Comparison of ENCODE assay signal across 11 cellular contexts in the genomic region with DNA sequence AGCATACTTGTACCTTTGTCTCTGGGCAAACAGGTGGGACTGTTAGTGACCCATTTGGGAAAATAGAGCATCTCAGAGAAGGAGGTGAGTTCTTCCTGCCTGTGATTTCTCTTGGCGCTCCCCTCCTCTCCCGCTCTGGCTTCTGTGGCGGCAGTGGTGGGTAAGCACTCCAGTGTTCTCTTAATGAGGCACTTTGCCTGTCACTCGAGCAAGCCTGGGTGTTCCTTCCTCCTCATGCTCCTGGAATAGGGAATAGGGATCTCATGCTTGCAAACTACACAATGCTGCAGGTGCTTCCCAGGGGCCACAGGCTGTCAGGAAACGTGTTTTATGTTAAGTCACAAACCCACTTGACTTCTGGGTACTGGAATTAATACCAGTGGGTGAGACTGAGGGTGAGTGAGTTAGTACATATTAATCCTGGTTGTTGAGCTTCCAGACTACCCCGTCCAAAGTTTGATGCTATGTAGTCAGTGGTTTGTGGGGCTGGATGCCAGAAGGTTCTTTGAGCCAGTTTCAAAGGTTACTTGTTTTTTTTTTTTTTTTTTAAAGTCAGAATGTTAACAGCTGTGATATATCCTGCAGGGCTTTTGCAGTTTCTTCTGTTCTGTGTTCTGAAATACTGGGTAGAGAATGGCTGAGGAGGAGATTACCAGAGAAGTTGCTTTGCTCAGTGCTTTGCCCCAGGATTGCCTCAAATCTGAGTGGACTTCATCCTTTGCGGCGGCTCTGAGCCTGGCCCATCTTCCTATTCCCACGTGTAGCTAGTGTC. TPM values are rescaled to one million over a fixed set of nuclear protein-coding genes. Genes with fewer than 3 reads are reported as not detected.
DNase-seq lines count a peak whose midpoint lies in the region; ATAC-seq and TF ChIP-seq lines count a peak whose summit lies in the region.
"Had no signal": no experiment of that assay in that cellular context is flagged by ENCODE, and none has a peak within 500 bp of the region (broad histone marks: within the 10 kb centered on the region; RNA-seq: fewer than 3 reads in every experiment).

No MANE protein-coding gene starts in this region.

- H3K4me1 Mint-ChIP-seq in activated CD4-positive, alpha-beta memory T cell treated with anti-CD3 and anti-CD28 coated beads for 36 hours (ENCODE audit: low read depth) = peaks cover 13% of the 10 kb centered on the region
- peaks cover 5% of the 10 kb centered on the region for H3K4me1 Mint-ChIP-seq in activated CD4-positive, alpha-beta memory T cell treated with anti-CD3 and anti-CD28 coated beads, Interleukin-2, amount 10 ng/mL, durations not matched to agents 7 days and 5 days
- H3K4me1 Mint-ChIP-seq in activated CD8-positive, alpha-beta T cell treated with anti-CD3 and anti-CD28 coated beads for 36 hours (ENCODE audit: low read depth) = peaks cover 16% of the 10 kb centered on the region

- DNase-seq in activated CD4-positive, alpha-beta memory T cell treated with anti-CD3 and anti-CD28 coated beads for 36 hours = no peak
- no peak for DNase-seq in activated CD4-positive, alpha-beta memory T cell treated with anti-CD3 and anti-CD28 coated beads, Interleukin-2, amount 10 ng/mL, durations not matched to agents 7 days and 5 days
- DNase-seq in activated CD8-positive, alpha-beta T cell treated with anti-CD3 and anti-CD28 coated beads for 36 hours = no peak
- DNase-seq in left ventricle myocardium superior = no peak
- DNase-seq in skeletal muscle cell (ENCODE audit: low read depth) = peak; percentile 4
- no peak for DNase-seq in dorsolateral prefrontal cortex
- no peak for DNase-seq in amniotic stem cell (lab: John Stamatoyannopoulos, UW)
- DNase-seq: islet precursor cell, NCI-H524 had no signal

- H3K27ac ChIP-seq in dorsolateral prefrontal cortex = peak overlapping the region in 1 of 59 donors; percentile 13

- no peak for TF ChIP-seq CTCF in activated CD8-positive, alpha-beta T cell treated with anti-CD3 and anti-CD28 coated beads for 36 hours (IDR thresholded peaks at IDR 0.05)
- TF ChIP-seq CTCF in dorsolateral prefrontal cortex (IDR thresholded peaks at IDR 0.05 in 54 of 56, conservative IDR thresholded peaks at IDR 0.05 in 2 of 56; ENCODE audit: low read depth in 1 of 56, partially characterized antibody in 56 of 56) = no peak

- no peak for ATAC-seq in activated CD8-positive, alpha-beta T cell treated with anti-CD3 and anti-CD28 coated beads for 36 hours
- ATAC-seq in left ventricle myocardium superior = peak; percentile 41
- no peak for ATAC-seq in GM21786 (IDR thresholded peaks at IDR 0.05; ENCODE audit: unreplicated experiment)
- ATAC-seq: activated naive CD4-positive, alpha-beta T cell treated with anti-CD3 and anti-CD28 coated beads, Interleukin-2, amount 50 U/mL, for 72 hours had no signal

- H3K27ac Mint-ChIP-seq in activated CD4-positive, alpha-beta memory T cell treated with anti-CD3 and anti-CD28 coated beads for 36 hours = peak overlapping the region; percentile 54
- H3K27ac Mint-ChIP-seq in activated CD4-positive, alpha-beta memory T cell treated with anti-CD3 and anti-CD28 coated beads, Interleukin-2, amount 10 ng/mL, durations not matched to agents 7 days and 5 days = no peak overlapping the region
- peak overlapping the region; percentile 12 for H3K27ac Mint-ChIP-seq in activated CD8-positive, alpha-beta T cell treated with anti-CD3 and anti-CD28 coated beads for 36 hours

- intact Hi-C loops in activated CD4-positive, alpha-beta memory T cell treated with anti-CD3 and anti-CD28 coated beads for 36 hours (cut with micrococcal nuclease) = no loop called here
- intact Hi-C loops in activated CD8-positive, alpha-beta T cell treated with anti-CD3 and anti-CD28 coated beads for 36 hours (cut with micrococcal nuclease) = no loop called here
- intact Hi-C loops in left ventricle myocardium superior (cut with micrococcal nuclease) = no loop called here
- intact Hi-C loops in dorsolateral prefrontal cortex (cut with DNase I) = no loop called here

- H3K4me3 ChIP-seq in skeletal muscle cell (ENCODE audit: low read depth, low read length) (no peak overlapping the region), dorsolateral prefrontal cortex (no peak overlapping the region)

- no peak overlapping the region for H3K4me3 Mint-ChIP-seq in activated CD4-positive, alpha-beta memory T cell treated with anti-CD3 and anti-CD28 coated beads for 36 hours
- H3K4me3 Mint-ChIP-seq in activated CD4-positive, alpha-beta memory T cell treated with anti-CD3 and anti-CD28 coated beads, Interleukin-2, amount 10 ng/mL, durations not matched to agents 7 days and 5 days = no peak overlapping the region
- no peak overlapping the region for H3K4me3 Mint-ChIP-seq in activated CD8-positive, alpha-beta T cell treated with anti-CD3 and anti-CD28 coated beads for 36 hours

- no peaks in the 10 kb centered on the region for H3K9me3 Mint-ChIP-seq in activated CD4-positive, alpha-beta memory T cell treated with anti-CD3 and anti-CD28 coated beads for 36 hours
- no peaks in the 10 kb centered on the region for H3K9me3 Mint-ChIP-seq in activated CD4-positive, alpha-beta memory T cell treated with anti-CD3 and anti-CD28 coated beads, Interleukin-2, amount 10 ng/mL, durations not matched to agents 7 days and 5 days
- H3K9me3 Mint-ChIP-seq in activated CD8-positive, alpha-beta T cell treated with anti-CD3 and anti-CD28 coated beads for 36 hours = no peaks in the 10 kb centered on the region
- H3K9me3 Mint-ChIP-seq: activated naive CD4-positive, alpha-beta T cell treated with anti-CD3 and anti-CD28 coated beads, Interleukin-2, amount 50 U/mL, for 72 hours had no signal

- H3K27me3 Mint-ChIP-seq in activated CD4-positive, alpha-beta memory T cell treated with anti-CD3 and anti-CD28 coated beads for 36 hours = no peaks in the 10 kb centered on the region
- no peaks in the 10 kb centered on the region for H3K27me3 Mint-ChIP-seq in activated CD4-positive, alpha-beta memory T cell treated with anti-CD3 and anti-CD28 coated beads, Interleukin-2, amount 10 ng/mL, durations not matched to agents 7 days and 5 days
- no peaks in the 10 kb centered on the region for H3K27me3 Mint-ChIP-seq in activated CD8-positive, alpha-beta T cell treated with anti-CD3 and anti-CD28 coated beads for 36 hours

- CTCF ChIA-PET in activated CD4-positive, alpha-beta memory T cell treated with anti-CD3 and anti-CD28 coated beads for 36 hours (lab: Charles Lee) = no interaction called here
- CTCF ChIA-PET in activated CD4-positive, alpha-beta memory T cell treated with anti-CD3 and anti-CD28 coated beads, Interleukin-2, amount 10 ng/mL, durations not matched to agents 7 days and 5 days (lab: Charles Lee) = interaction anchor here (0.5 to 0.6 kb wide), 2 partner anchors 18 to 194 kb away, joined by 3 read pairs; no protein-coding TSS in a partner anchor
- CTCF ChIA-PET in activated CD8-positive, alpha-beta T cell treated with anti-CD3 and anti-CD28 coated beads for 36 hours (lab: Charles Lee) = no interaction called here

- H3K27me3 ChIP-seq in dorsolateral prefrontal cortex = no peaks in the 10 kb centered on the region

- H3K36me3 Mint-ChIP-seq in activated CD4-positive, alpha-beta memory T cell treated with anti-CD3 and anti-CD28 coated beads for 36 hours = peaks cover 49% of the 10 kb centered on the region
- peaks cover 61% of the 10 kb centered on the region for H3K36me3 Mint-ChIP-seq in activated CD4-positive, alpha-beta memory T cell treated with anti-CD3 and anti-CD28 coated beads, Interleukin-2, amount 10 ng/mL, durations not matched to agents 7 days and 5 days (ENCODE audit: low read depth)
- peaks cover 60% of the 10 kb centered on the region for H3K36me3 Mint-ChIP-seq in activated CD8-positive, alpha-beta T cell treated with anti-CD3 and anti-CD28 coated beads for 36 hours (ENCODE audit: low read depth)

- POLR2A ChIA-PET in activated CD4-positive, alpha-beta memory T cell treated with anti-CD3 and anti-CD28 coated beads for 36 hours (lab: Charles Lee) = interaction anchor here (0.6 to 0.7 kb wide), 2 partner anchors 57 to 211 kb away, joined by 3 to 4 read pairs; no protein-coding TSS in a partner anchor
- POLR2A ChIA-PET in activated CD4-positive, alpha-beta memory T cell treated with anti-CD3 and anti-CD28 coated beads, Interleukin-2, amount 10 ng/mL, durations not matched to agents 7 days and 5 days (lab: Charles Lee) = interaction anchor here (1.9 kb wide), 1 partner anchor 31 kb away, joined by 6 read pairs; a partner anchor contains a TSS
- POLR2A ChIA-PET in activated CD8-positive, alpha-beta T cell treated with anti-CD3 and anti-CD28 coated beads for 36 hours (lab: Charles Lee) = interaction anchor here (1.2 kb wide), 1 partner anchor 12 kb away, joined by 5 read pairs; no protein-coding TSS in a partner anchor

RNA-seq across cellular contexts. Expression of a gene that starts 30.5 kb away (rescaled TPM):
- total RNA-seq in activated CD4-positive, alpha-beta memory T cell treated with anti-CD3 and anti-CD28 coated beads for 36 hours = 100 to 1,000 TPM; 192 to 203 TPM
- 100 to 1,000 TPM; 148 to 150 TPM for total RNA-seq in activated CD4-positive, alpha-beta memory T cell treated with anti-CD3 and anti-CD28 coated beads, Interleukin-2, amount 10 ng/mL, durations not matched to agents 7 days and 5 days
- total RNA-seq in activated CD8-positive, alpha-beta T cell treated with anti-CD3 and anti-CD28 coated beads for 36 hours = 100 to 1,000 TPM; 156 to 159 TPM
- 6.1 TPM for total RNA-seq in left ventricle myocardium superior
- total RNA-seq in dorsolateral prefrontal cortex = 10 to 100 TPM; 12.6 to 36.0 (median 23.0) TPM

Comparison
In these comparisons a context has a peak if more than half of its experiments do, and no peak if none do; other contexts are left out.
1. RNA of a gene that starts 30.5 kb away (total RNA-seq): 192 to 203 TPM in activated CD4-positive, alpha-beta memory T cell treated with anti-CD3 and anti-CD28 coated beads for 36 hours, 156 to 159 TPM in activated CD8-positive, alpha-beta T cell treated with anti-CD3 and anti-CD28 coated beads for 36 hours and 148 to 150 TPM in activated CD4-positive, alpha-beta memory T cell treated with anti-CD3 and anti-CD28 coated beads, Interleukin-2, amount 10 ng/mL, durations not matched to agents 7 days and 5 days; 12.6 to 36.0 TPM in dorsolateral prefrontal cortex and 6.1 TPM in left ventricle myocardium superior (single experiment); every median in the first group is over 4 times any median in the second.